ENCODE assay signal across 1 cellular context in genomic region chr10:101217450-101218281, GRCh38.
TF ChIP-seq lines count a peak whose summit lies in the region.

No MANE protein-coding gene starts in this region.

TF ChIP-seq in HepG2, 621 proteins besides CTCF, POLR2A, EP300 and RAD21 (continued from another document and continues in another):
- no peak for TF ChIP-seq ZBED4 (CRISPR knock-in tag; IDR thresholded peaks at IDR 0.05; ENCODE audit: borderline replicate concordance)
- TF ChIP-seq TSC22D2 (CRISPR knock-in tag; IDR thresholded peaks at IDR 0.05; ENCODE audit: borderline replicate concordance), result no peak
- peak; percentile 63 for TF ChIP-seq UBTF (CRISPR knock-in tag; IDR thresholded peaks at IDR 0.05)
- no peak for TF ChIP-seq NKX3-1 (CRISPR knock-in tag; IDR thresholded peaks at IDR 0.05)
- TF ChIP-seq ZNF761 (CRISPR knock-in tag; conservative IDR thresholded peaks at IDR 0.05), result no peak
- no peak for TF ChIP-seq ZNF703 (CRISPR knock-in tag; IDR thresholded peaks at IDR 0.05; ENCODE audit: borderline replicate concordance)
- TF ChIP-seq RBFOX2 (IDR thresholded peaks at IDR 0.05; ENCODE audit: low read depth, low read length), result no peak
- no peak for TF ChIP-seq KLF16 (CRISPR knock-in tag; IDR thresholded peaks at IDR 0.05)
- peak; percentile 39; the same call in 1 of the 2 replicates for TF ChIP-seq ZBTB7B (CRISPR knock-in tag; IDR thresholded peaks at IDR 0.05)
- no peak for TF ChIP-seq RCOR2 (CRISPR knock-in tag; IDR thresholded peaks at IDR 0.05)
- TF ChIP-seq CBX2 (IDR thresholded peaks at IDR 0.05; ENCODE audit: low read depth, low read length), result no peak
- TF ChIP-seq CBX2 (CRISPR knock-in tag; IDR thresholded peaks at IDR 0.05; ENCODE audit: low read depth), result no peak; the same call in 1 of the 2 replicates
- peak; percentile 84 for TF ChIP-seq XRCC5 (optimal IDR thresholded peaks at IDR 0.05; ENCODE audit: low read length)
- no peak for TF ChIP-seq MED13 (CRISPR knock-in tag; IDR thresholded peaks at IDR 0.05)
- TF ChIP-seq ATF5 (CRISPR knock-in tag; IDR thresholded peaks at IDR 0.05; ENCODE audit: low read depth), result no peak
- no peak for TF ChIP-seq MAZ (IDR thresholded peaks at IDR 0.05; ENCODE audit: borderline replicate concordance, low read depth, low read length)
- TF ChIP-seq MAZ (CRISPR knock-in tag; IDR thresholded peaks at IDR 0.05; ENCODE audit: low read depth), result 0 out of 2 replicates have a peak, but pooled peaks have one; percentile 22
- no peak for TF ChIP-seq MYC (CRISPR knock-in tag; IDR thresholded peaks at IDR 0.05; ENCODE audit: borderline replicate concordance)
- no peak for TF ChIP-seq HNF4G (IDR thresholded peaks at IDR 0.05; ENCODE audit: borderline replicate concordance, low read depth, low read length)
- TF ChIP-seq HNF4G (CRISPR knock-in tag; IDR thresholded peaks at IDR 0.05; ENCODE audit: borderline replicate concordance, low read depth), result no peak
- no peak for TF ChIP-seq SUZ12 (IDR thresholded peaks at IDR 0.05; ENCODE audit: low read depth, low read length)
- TF ChIP-seq ZC3H13 (CRISPR knock-in tag; IDR thresholded peaks at IDR 0.05), result no peak
- TF ChIP-seq SRSF4 (IDR thresholded peaks at IDR 0.05; ENCODE audit: low read depth, low read length, poor library complexity, severe bottlenecking), result no peak
- no peak for TF ChIP-seq HNF1A (IDR thresholded peaks at IDR 0.05; ENCODE audit: low read depth)
- no peak for TF ChIP-seq HNF1A (CRISPR knock-in tag; IDR thresholded peaks at IDR 0.05; ENCODE audit: borderline replicate concordance)
- no peak for TF ChIP-seq CCDC6 (CRISPR knock-in tag; IDR thresholded peaks at IDR 0.05)
- TF ChIP-seq ARID2 (CRISPR knock-in tag; IDR thresholded peaks at IDR 0.05; ENCODE audit: borderline replicate concordance), result no peak
- TF ChIP-seq PHF20 (CRISPR knock-in tag; IDR thresholded peaks at IDR 0.05), result no peak
- TF ChIP-seq MTF2 (CRISPR knock-in tag; IDR thresholded peaks at IDR 0.05; ENCODE audit: borderline replicate concordance), result peak; percentile 98
- TF ChIP-seq ZNF235 (CRISPR knock-in tag; IDR thresholded peaks at IDR 0.05; ENCODE audit: borderline replicate concordance), result no peak
- TF ChIP-seq KDM3A (CRISPR knock-in tag; IDR thresholded peaks at IDR 0.05; ENCODE audit: low read depth), result no peak
- 0 out of 2 replicates have a peak, but pooled peaks have one; percentile 33 for TF ChIP-seq IKZF5 (CRISPR knock-in tag; IDR thresholded peaks at IDR 0.05)
- TF ChIP-seq ZNF296 (CRISPR knock-in tag; conservative IDR thresholded peaks at IDR 0.05), result no peak
- TF ChIP-seq MTF1 (CRISPR knock-in tag; IDR thresholded peaks at IDR 0.05), result no peak
- no peak for TF ChIP-seq IRF9 (CRISPR knock-in tag; IDR thresholded peaks at IDR 0.05; ENCODE audit: borderline replicate concordance)
- no peak for TF ChIP-seq GTF2F1 (IDR thresholded peaks at IDR 0.05; ENCODE audit: low read length)
- no peak for TF ChIP-seq MXI1 (IDR thresholded peaks at IDR 0.05; ENCODE audit: borderline replicate concordance, low read depth, low read length)
- no peak for TF ChIP-seq LCORL (IDR thresholded peaks at IDR 0.05)
- no peak for TF ChIP-seq LCORL (CRISPR knock-in tag; IDR thresholded peaks at IDR 0.05)
- TF ChIP-seq BRF2 (CRISPR knock-in tag; IDR thresholded peaks at IDR 0.05), result no peak
- no peak for TF ChIP-seq ZNF724P (CRISPR knock-in tag; IDR thresholded peaks at IDR 0.05; ENCODE audit: borderline replicate concordance)
- no peak for TF ChIP-seq KDM4B (CRISPR knock-in tag; IDR thresholded peaks at IDR 0.05)
- no peak for TF ChIP-seq ZNF160 (CRISPR knock-in tag; IDR thresholded peaks at IDR 0.05)
- no peak for TF ChIP-seq NFAT5 (CRISPR knock-in tag; IDR thresholded peaks at IDR 0.05)
- peak; percentile 93 for TF ChIP-seq RFX5 (IDR thresholded peaks at IDR 0.05; ENCODE audit: low read depth, low read length)
- no peak for TF ChIP-seq ZMYM3 (CRISPR knock-in tag; IDR thresholded peaks at IDR 0.05)
